ENCODE assay signal across 8 cellular contexts in genomic region chr4:103786014-103786413, GRCh38.
A peak's percentile ranks its signal among the peaks of the same experiment; 100 is the strongest.
DNase-seq lines count a peak whose midpoint lies in the region; ATAC-seq, FAIRE-seq and TF ChIP-seq lines count a peak whose summit lies in the region.

No MANE protein-coding gene starts in this region.

- CTCF ChIA-PET in AG04449 (lab: Yijun Ruan, JAX): no interaction called here

- H3K4me3 ChIP-seq in AG04449 (ENCODE audit: low read depth, low read length) (no peak overlapping the region), pancreas (no peak overlapping the region)

- intact Hi-C loops in pancreas (cut with DNase I): no loop called here

- no peak overlapping the region for H3K27ac Mint-ChIP-seq in osteocyte (ENCODE audit: unreplicated experiment)

- H3K4me1 Mint-ChIP-seq in osteocyte (ENCODE audit: unreplicated experiment): no peaks in the 10 kb centered on the region

- WGBS in pancreas, 2 donors: 73 to 83% methylated on average over 2 of the region's 2 CpGs

- TF ChIP-seq CTCF in AG04449 (IDR thresholded peaks at IDR 0.05; ENCODE audit: insufficient read depth, low read length, missing control alignments) (peak; percentile 3), osteocyte (IDR thresholded peaks at IDR 0.05) (peak; percentile 42), pancreas (IDR thresholded peaks at IDR 0.05) (no peak)

- H3K27me3 Mint-ChIP-seq in osteocyte (ENCODE audit: unreplicated experiment): no peaks in the 10 kb centered on the region

- H3K36me3 ChIP-seq in pancreas: no peaks in the 10 kb centered on the region

- H3K9me3 Mint-ChIP-seq in osteocyte (ENCODE audit: unreplicated experiment): peaks cover 11% of the 10 kb centered on the region

- no peak overlapping the region for H3K27ac ChIP-seq in pancreas

- FAIRE-seq in GM12892 (lab: Jason Lieb, UNC): peak; percentile 93
- FAIRE-seq in pancreas (lab: Jason Lieb, UNC): no peak

- POLR2A ChIA-PET in AG04449 (lab: Yijun Ruan, JAX): no interaction called here

- H3K4me3 Mint-ChIP-seq in osteocyte (ENCODE audit: unreplicated experiment): no peak overlapping the region

- no peaks in the 10 kb centered on the region for H3K4me1 ChIP-seq in pancreas

- H3K27me3 ChIP-seq in pancreas: no peaks in the 10 kb centered on the region

- no peaks in the 10 kb centered on the region for H3K9me3 ChIP-seq in pancreas

- H3K36me3 Mint-ChIP-seq in osteocyte (ENCODE audit: unreplicated experiment): no peaks in the 10 kb centered on the region

- no peak for TF ChIP-seq POLR2A in GM12892 (IDR thresholded peaks at IDR 0.05; ENCODE audit: low read depth, low read length)

- peak; percentile 77 for ATAC-seq in HG02610 (IDR thresholded peaks at IDR 0.05; ENCODE audit: unreplicated experiment)
- no peak for ATAC-seq in pancreas

- no peak for DNase-seq in AG04449 (ENCODE audit: low read depth, low spot score)
- no peak for DNase-seq in GM12892 (ENCODE audit: insufficient read length)
- peak; percentile 40 for DNase-seq in NCI-H2029 treated with DMSO at 0.1 percent for 48 hours (lab: John Stamatoyannopoulos, UW)
- DNase-seq in cerebellar cortex (ENCODE audit: low spot score): peak; percentile 17
- no peak for DNase-seq in osteocyte (ENCODE audit: extremely low spot score, unreplicated experiment)
- no peak for DNase-seq in GOT3 (lab: John Stamatoyannopoulos, UW)
- DNase-seq in pancreas: no peak

Comparison
In these comparisons a context has a peak if more than half of its experiments do, and no peak if none do; other contexts are left out.
1. DNase-seq: peak in NCI-H2029 treated with DMSO at 0.1 percent for 48 hours (single experiment) and cerebellar cortex (single experiment); none in AG04449 (single experiment), GM12892 (single experiment), osteocyte (single experiment), GOT3 (single experiment) and pancreas (0 of 6).
2. CTCF ChIP-seq: peak in AG04449 (single experiment) and osteocyte (single experiment); none in pancreas (0 of 4).